In genomic region chr3:10204921-10205320, GRCh38 we compare ENCODE assay signal across 1 cellular context.
TF ChIP-seq lines count a peak whose summit lies in the region.

No MANE protein-coding gene starts in this region.

TF ChIP-seq in A549, 52 proteins besides CTCF, POLR2A, EP300 and RAD21 (continued from another document):
- TF ChIP-seq REST (IDR thresholded peaks at IDR 0.05): no peak
- no peak for TF ChIP-seq KDM5A (IDR thresholded peaks at IDR 0.05)
- TF ChIP-seq E2F6 (IDR thresholded peaks at IDR 0.05; ENCODE audit: borderline replicate concordance, low read depth): no peak
- no peak for TF ChIP-seq FOXS1 (CRISPR knock-in tag; IDR thresholded peaks at IDR 0.05)
- no peak for TF ChIP-seq PBX3 (IDR thresholded peaks at IDR 0.05)
- no peak for TF ChIP-seq FOSL2 (IDR thresholded peaks at IDR 0.05)
- no peak for TF ChIP-seq FOSL2 (CRISPR knock-in tag; IDR thresholded peaks at IDR 0.05)
- no peak for TF ChIP-seq HDAC2 (IDR thresholded peaks at IDR 0.05)
- TF ChIP-seq USF2 (IDR thresholded peaks at IDR 0.05): no peak
- TF ChIP-seq EHMT2 (IDR thresholded peaks at IDR 0.05; ENCODE audit: low read depth): no peak
- TF ChIP-seq ZNF302 (CRISPR knock-in tag; IDR thresholded peaks at IDR 0.05): no peak
- TF ChIP-seq ZC3H11A (IDR thresholded peaks at IDR 0.05): no peak
- TF ChIP-seq TP53 (CRISPR knock-in tag; IDR thresholded peaks at IDR 0.05): no peak
- TF ChIP-seq CBX2 (IDR thresholded peaks at IDR 0.05; ENCODE audit: borderline replicate concordance, low read depth): no peak
- no peak for TF ChIP-seq FOSB (CRISPR knock-in tag; IDR thresholded peaks at IDR 0.05)
- no peak for TF ChIP-seq MAZ (IDR thresholded peaks at IDR 0.05; ENCODE audit: borderline replicate concordance, low read depth, low read length)
- TF ChIP-seq RFX5 (IDR thresholded peaks at IDR 0.05): no peak
- TF ChIP-seq ESRRA (IDR thresholded peaks at IDR 0.05; ENCODE audit: borderline replicate concordance, low read length): no peak
- no peak for TF ChIP-seq ZFP36 (IDR thresholded peaks at IDR 0.05; ENCODE audit: borderline replicate concordance, partially characterized antibody)
- TF ChIP-seq JUNB (IDR thresholded peaks at IDR 0.05): no peak
